In genomic region chr2:20600756-20601325, GRCh38 we compare ENCODE assay signal across 2 cellular contexts.
TF ChIP-seq lines count a peak whose summit lies in the region.

No MANE protein-coding gene starts in this region.

TF ChIP-seq in Ishikawa, 13 proteins besides CTCF, POLR2A, EP300 and RAD21:
- TF ChIP-seq REST (IDR thresholded peaks at IDR 0.05; ENCODE audit: low read depth) (no peak), ZBTB7A (IDR thresholded peaks at IDR 0.05; ENCODE audit: low read depth) (no peak), EGR1 (IDR thresholded peaks at IDR 0.05) (no peak), CEBPB (IDR thresholded peaks at IDR 0.05) (no peak), USF1 (IDR thresholded peaks at IDR 0.05) (no peak), YY1 (IDR thresholded peaks at IDR 0.05; ENCODE audit: low read depth) (no peak), NFIC (IDR thresholded peaks at IDR 0.05) (no peak), CREB1 (IDR thresholded peaks at IDR 0.05; ENCODE audit: low read depth) (no peak), TAF1 (IDR thresholded peaks at IDR 0.05; ENCODE audit: low read depth) (no peak), MAX (IDR thresholded peaks at IDR 0.05) (no peak), TEAD4 (IDR thresholded peaks at IDR 0.05) (no peak), FOXM1 (IDR thresholded peaks at IDR 0.05; ENCODE audit: borderline replicate concordance, low read depth) (no peak), TCF12 (IDR thresholded peaks at IDR 0.05; ENCODE audit: low read depth) (no peak)

TF ChIP-seq in HepG2, 621 proteins besides CTCF, POLR2A, EP300 and RAD21 (continued from another document):
- no peak for TF ChIP-seq ZFP91 (CRISPR knock-in tag; IDR thresholded peaks at IDR 0.05; ENCODE audit: borderline replicate concordance)
- TF ChIP-seq SMAD1 (CRISPR knock-in tag; IDR thresholded peaks at IDR 0.05; ENCODE audit: borderline replicate concordance, low read depth): no peak
- no peak for TF ChIP-seq TCF12 (IDR thresholded peaks at IDR 0.05)
- no peak for TF ChIP-seq TCF12 (CRISPR knock-in tag; IDR thresholded peaks at IDR 0.05)
- peak; percentile 36; the same call in 1 of the 2 replicates for TF ChIP-seq STAG1 (CRISPR knock-in tag; IDR thresholded peaks at IDR 0.05)
- TF ChIP-seq GATAD2A (CRISPR knock-in tag; IDR thresholded peaks at IDR 0.05): 0 out of 2 replicates have a peak, but pooled peaks have one; percentile 15
